In genomic region chr7:111138196-111138569, GRCh38 we compare ENCODE assay signal across 8 cellular contexts. TPM values are rescaled to one million over a fixed set of nuclear protein-coding genes. Genes with fewer than 3 reads are reported as not detected.
A peak's percentile ranks its signal among the peaks of the same experiment; 100 is the strongest.
DNase-seq lines count a peak whose midpoint lies in the region; ATAC-seq, FAIRE-seq and TF ChIP-seq lines count a peak whose summit lies in the region.

No MANE protein-coding gene starts in this region.

- no peak overlapping the region for H2BK120ac ChIP-seq in mesendoderm (ENCODE audit: low read depth, low read length)

- H3K27ac ChIP-seq in astrocyte (ENCODE audit: low read depth, low read length) (peak overlapping the region; percentile 20), mesendoderm (ENCODE audit: low read depth, low read length) (no peak overlapping the region), thoracic aorta (peak overlapping the region; percentile 74 to 81), suprapubic skin (no peak overlapping the region)

- H3K56ac ChIP-seq in mesendoderm (ENCODE audit: low read length), result no peak overlapping the region

- H3K4me1 Mint-ChIP-seq in T-helper 17 cell (peaks cover 18% of the 10 kb centered on the region), astrocyte (ENCODE audit: low read depth, unreplicated experiment) (peaks cover 24% of the 10 kb centered on the region)

- TF ChIP-seq POLR2A in suprapubic skin (IDR thresholded peaks at IDR 0.05), result no peak

- no peak overlapping the region for H3K9ac ChIP-seq in astrocyte (ENCODE audit: low read length)
- no peak overlapping the region for H3K9ac ChIP-seq in mesendoderm (ENCODE audit: low read length)

- H3K9me3 Mint-ChIP-seq in astrocyte (ENCODE audit: unreplicated experiment), result no peaks in the 10 kb centered on the region

- H3K36me3 ChIP-seq in astrocyte (ENCODE audit: insufficient read depth, low read length) (no peaks in the 10 kb centered on the region), mesendoderm (ENCODE audit: control insufficient read depth, insufficient read depth, low read length) (no peaks in the 10 kb centered on the region), thoracic aorta (no peaks in the 10 kb centered on the region), suprapubic skin (no peaks in the 10 kb centered on the region)

- no peaks in the 10 kb centered on the region for H3K79me1 ChIP-seq in mesendoderm (ENCODE audit: low read length)

- TF ChIP-seq CTCF in astrocyte (IDR thresholded peaks at IDR 0.05; ENCODE audit: insufficient read depth, low read depth, low read length) (no peak), thoracic aorta (IDR thresholded peaks at IDR 0.05) (no peak), suprapubic skin (IDR thresholded peaks at IDR 0.05) (no peak)

- no peak overlapping the region for H3K18ac ChIP-seq in mesendoderm (ENCODE audit: low read length)

- H2BK5ac ChIP-seq in mesendoderm (ENCODE audit: low read length), result no peak overlapping the region

- no peaks in the 10 kb centered on the region for H4K20me1 ChIP-seq in astrocyte (ENCODE audit: insufficient read depth, low read length)

- H3K36me3 Mint-ChIP-seq in T-helper 17 cell (ENCODE audit: low read depth) (peaks cover 2% of the 10 kb centered on the region), astrocyte (ENCODE audit: low read depth, unreplicated experiment) (no peaks in the 10 kb centered on the region)

- H3K27me3 Mint-ChIP-seq in T-helper 17 cell, result no peaks in the 10 kb centered on the region
- H3K27me3 Mint-ChIP-seq in astrocyte (ENCODE audit: low read depth, unreplicated experiment), result no peaks in the 10 kb centered on the region

- H3K4me3 Mint-ChIP-seq in T-helper 17 cell (peak overlapping the region; percentile 59), astrocyte (ENCODE audit: unreplicated experiment) (no peak overlapping the region)

- no peaks in the 10 kb centered on the region for H3K27me3 ChIP-seq in astrocyte (ENCODE audit: insufficient read depth, low read length)
- H3K27me3 ChIP-seq in mesendoderm (ENCODE audit: insufficient read depth, low read length, poor library complexity), result no peaks in the 10 kb centered on the region
- H3K27me3 ChIP-seq in thoracic aorta (replicated peaks; ENCODE audit: insufficient read depth), result no peaks in the 10 kb centered on the region
- no peaks in the 10 kb centered on the region for H3K27me3 ChIP-seq in suprapubic skin

- no peak overlapping the region for H4K5ac ChIP-seq in mesendoderm (ENCODE audit: low read length)

- H3K9me3 ChIP-seq in T-helper 17 cell (ENCODE audit: control insufficient read depth, low read length, poor library complexity, severe bottlenecking) (no peaks in the 10 kb centered on the region), astrocyte (ENCODE audit: insufficient read depth, low read depth, low read length) (no peaks in the 10 kb centered on the region), thoracic aorta (no peaks in the 10 kb centered on the region), suprapubic skin (no peaks in the 10 kb centered on the region)

- H3K4me3 ChIP-seq in astrocyte (ENCODE audit: insufficient read depth, low read depth, low read length) (no peak overlapping the region), mesendoderm (ENCODE audit: low read length) (no peak overlapping the region), thoracic aorta (peak overlapping the region; percentile 45), suprapubic skin (no peak overlapping the region)

- no peak overlapping the region for H2BK15ac ChIP-seq in mesendoderm (replicated peaks; ENCODE audit: low read depth)

- H2AK5ac ChIP-seq in mesendoderm (ENCODE audit: low read length), result no peak overlapping the region

- peak overlapping the region; percentile 56 for H3K4me2 ChIP-seq in astrocyte (ENCODE audit: low read length)
- H3K4me2 ChIP-seq in mesendoderm (ENCODE audit: low read length), result no peak overlapping the region

- peak; percentile 13 for FAIRE-seq in astrocyte (lab: Jason Lieb, UNC)

- peak; percentile 96 for ATAC-seq in GM19351 (IDR thresholded peaks at IDR 0.05; ENCODE audit: unreplicated experiment)
- ATAC-seq in HG03342 (IDR thresholded peaks at IDR 0.05; ENCODE audit: unreplicated experiment), result peak; percentile 96
- ATAC-seq in T-helper 17 cell, result peak; percentile 92
- ATAC-seq in thoracic aorta (ENCODE audit: insufficient number of reproducible peaks, low FRiP score, low read depth), result peak; percentile 74

- H3K4me1 ChIP-seq in astrocyte (ENCODE audit: insufficient read depth, low read length) (peaks cover 12% of the 10 kb centered on the region), mesendoderm (ENCODE audit: control insufficient read depth, low read depth, low read length) (no peaks in the 10 kb centered on the region), thoracic aorta (ENCODE audit: control insufficient read depth in 1 of 2, low read depth in 2 of 2) (peaks cover 33 to 39% of the 10 kb centered on the region in 2 donors), suprapubic skin (peaks cover 13% of the 10 kb centered on the region)

- no peak for TF ChIP-seq EP300 in suprapubic skin (IDR thresholded peaks at IDR 0.05)

- H4K8ac ChIP-seq in mesendoderm (ENCODE audit: low read depth, low read length), result no peak overlapping the region

- no peak overlapping the region for H3K23ac ChIP-seq in mesendoderm (ENCODE audit: low read length)

- WGBS in mesendoderm (ENCODE audit: extremely low coverage, insufficient coverage, low lambda C conversion rate), result no CpG with 5 or more reads among the region's 2 CpGs
- 24% methylated on average over 2 of the region's 2 CpGs for WGBS in suprapubic skin

- peak overlapping the region; percentile 18 for H2AFZ ChIP-seq in astrocyte (ENCODE audit: low read depth, low read length)

- DNase-seq in AG08396 (ENCODE audit: low spot score) (peak; percentile 4), T-helper 17 cell (peak; percentile 14 to 30 (median 29)), astrocyte (ENCODE audit: low read depth) (peak; percentile 52), mesendoderm (peak; percentile 42), thoracic aorta (ENCODE audit: low spot score) (peak; percentile 20), suprapubic skin (ENCODE audit: low spot score in 2 of 2) (no peak)

- no peak overlapping the region for H3K4ac ChIP-seq in mesendoderm (ENCODE audit: low read depth, low read length)

- peak overlapping the region; percentile 93 for H3K27ac Mint-ChIP-seq in T-helper 17 cell
- H3K27ac Mint-ChIP-seq in astrocyte (ENCODE audit: unreplicated experiment), result peak overlapping the region; percentile 89

- H3K79me2 ChIP-seq in astrocyte (ENCODE audit: insufficient read depth, low read length) (no peaks in the 10 kb centered on the region), mesendoderm (ENCODE audit: control insufficient read depth, insufficient read depth, low read length) (no peaks in the 10 kb centered on the region)

RNA-seq across cellular contexts. Expression of gene LRRN3, which starts 47.3 kb away (rescaled TPM):
- total RNA-seq in T-helper 17 cell, result 10 to 100 TPM in 1 of 2 donors, 1 to 10 TPM in 1; 1.9 to 16.0 TPM
- 1.8 and 2.2 TPM in 2 replicates for total RNA-seq in astrocyte
- 0.56 TPM for polyA plus RNA-seq in mesendoderm (2013, experiment 1 of 2)
- 0.64 TPM for polyA plus RNA-seq in mesendoderm (2013, experiment 2 of 2)
- 1 to 10 TPM; 1.6 to 3.0 TPM for total RNA-seq in thoracic aorta
- 1 to 10 TPM in 1 of 4 donors, under 1 TPM in 2, not detected in 1; 0.30 to 1.8 (median 0.51) TPM for total RNA-seq in suprapubic skin

Comparison
In these comparisons a context has a peak if more than half of its experiments do, and no peak if none do; other contexts are left out.
1. DNase-seq: peak in AG08396 (single experiment), T-helper 17 cell (3 of 3), astrocyte (single experiment), mesendoderm (single experiment) and thoracic aorta (single experiment); none in suprapubic skin (0 of 2).
2. H3K27ac ChIP-seq: peak in astrocyte (single experiment) and thoracic aorta (2 of 2); none in mesendoderm (single experiment) and suprapubic skin (single experiment).
3. Peak in every context shown above with its lines, with median percentiles within 50 percentile points of each other: ATAC-seq.